In genomic region chr5:170338933-170339779, GRCh38 we compare ENCODE assay signal across 9 cellular contexts. TPM values are rescaled to one million over a fixed set of nuclear protein-coding genes. Genes with fewer than 3 reads are reported as not detected.
DNase-seq lines count a peak whose midpoint lies in the region; ATAC-seq and TF ChIP-seq lines count a peak whose summit lies in the region.
"Had no signal": no experiment of that assay in that cellular context is flagged by ENCODE, and none has a peak within 500 bp of the region (broad histone marks: within the 10 kb centered on the region; RNA-seq: fewer than 3 reads in every experiment).

No MANE protein-coding gene starts in this region.

- no peaks in the 10 kb centered on the region for H3K79me2 ChIP-seq in PC-9 (ENCODE audit: low read depth)

- TF ChIP-seq CTCF in PC-9 (conservative IDR thresholded peaks at IDR 0.05): peak; percentile 49; the same call in 1 of the 2 replicates
- TF ChIP-seq CTCF in lung (IDR thresholded peaks at IDR 0.05; ENCODE audit: control extremely low read depth, extremely low read depth): peak; percentile 89

- no peaks in the 10 kb centered on the region for H4K20me1 ChIP-seq in PC-9 (ENCODE audit: insufficient read depth)

- POLR2A ChIA-PET in PC-9 (lab: Charles Lee; ENCODE audit: unreplicated experiment): no interaction called here

- intact Hi-C loops in PC-9 (cut with micrococcal nuclease; ENCODE audit: unreplicated experiment): no loop called here

- ATAC-seq in GM18519 (IDR thresholded peaks at IDR 0.05; ENCODE audit: low FRiP score, unreplicated experiment) (peak; percentile 81), HG02870 (IDR thresholded peaks at IDR 0.05; ENCODE audit: unreplicated experiment) (peak; percentile 89), lung (ENCODE audit: insufficient read depth, low FRiP score) (no peak), GM19397 (IDR thresholded peaks at IDR 0.05; ENCODE audit: unreplicated experiment) (no peak)

- BruUV-seq in PC-9 (replicated peaks; lab: Mats Ljungman, UMichigan): no TSS peak

- H3F3A ChIP-seq in PC-9 (ENCODE audit: insufficient read depth, low read depth): no peaks in the 10 kb centered on the region

- H2AFZ ChIP-seq in PC-9: no peak overlapping the region

- DNase-seq in PC-9: no peak
- peak; percentile 86 for DNase-seq in activated effector memory CD4-positive, alpha-beta T cell treated with anti-CD3 and anti-CD28 coated beads, Interleukin-2, amount 50 U/mL, for 16 hours
- DNase-seq in lung (ENCODE audit: low spot score): no peak
- DNase-seq in pons (ENCODE audit: low spot score): no peak
- no peak for DNase-seq in LoVo (ENCODE audit: low spot score)

- no peak overlapping the region for H3K4me2 ChIP-seq in PC-9

- H3K27ac ChIP-seq in PC-9: no peak overlapping the region
- H3K27ac ChIP-seq in lung (ENCODE audit: low read depth in 1 of 2, low read length in 1 of 2): no peak overlapping the region
- H3K27ac ChIP-seq: SK-N-MC had no signal

- H3K4me3 ChIP-seq in PC-9 (no peak overlapping the region), lung (no peak overlapping the region)
- H3K4me3 ChIP-seq: SK-N-MC had no signal

- CTCF ChIA-PET in PC-9 (lab: Charles Lee): no interaction called here

- H3K36me3 ChIP-seq in PC-9 (ENCODE audit: low read depth) (no peaks in the 10 kb centered on the region), lung (ENCODE audit: control insufficient read depth in 2 of 2, insufficient read depth in 2 of 2, low read length in 2 of 2) (no peaks in the 10 kb centered on the region)

- H3K4me1 ChIP-seq in PC-9 (replicated peaks; ENCODE audit: insufficient read depth): no peaks in the 10 kb centered on the region
- peaks cover 0 to 4% of the 10 kb centered on the region in 2 donors for H3K4me1 ChIP-seq in lung (ENCODE audit: control insufficient read depth in 2 of 2, insufficient read depth in 2 of 2, low read length in 2 of 2)

- H3K9me2 ChIP-seq in PC-9 (ENCODE audit: insufficient read depth): no peaks in the 10 kb centered on the region

- WGBS in lung, 2 donors: 78 to 86% methylated on average over 4 of the region's 4 CpGs

- H3K27me3 ChIP-seq in PC-9 (ENCODE audit: insufficient read depth, low read depth) (no peaks in the 10 kb centered on the region; the same call in 1 of the 2 replicates), lung (ENCODE audit: control insufficient read depth, insufficient read depth) (no peaks in the 10 kb centered on the region)

- H3K9me3 ChIP-seq in PC-9 (ENCODE audit: insufficient read depth, low read depth): no peaks in the 10 kb centered on the region
- H3K9me3 ChIP-seq in lung (ENCODE audit: control insufficient read depth in 2 of 2, insufficient read depth in 1 of 2, low read length in 1 of 2): no peaks in the 10 kb centered on the region

RNA-seq across cellular contexts. Expression of gene LCP2, which starts 41.6 kb away (rescaled TPM):
- total RNA-seq in PC-9 (2021) (not detected in 2 replicates), lung (10 to 100 TPM; 39.1 to 73.0 TPM)
- polyA plus RNA-seq in lung: 100 to 1,000 TPM in 1 of 2 donors, 10 to 100 TPM in 1; 15.6 to 127 TPM

RNA-seq across cellular contexts. Expression of gene KCNMB1, which starts 50.0 kb away (rescaled TPM):
- total RNA-seq in PC-9 (2021): not detected in 2 replicates
- total RNA-seq in lung: 1 to 10 TPM; 1.4 to 5.2 TPM
- 1 to 10 TPM; 2.1 to 2.5 TPM for polyA plus RNA-seq in lung

Comparison
In these comparisons a context has a peak if more than half of its experiments do, and no peak if none do; other contexts are left out.
1. ATAC-seq: peak in GM18519 (single experiment) and HG02870 (single experiment); none in lung (single experiment) and GM19397 (single experiment).
2. RNA of gene LCP2, which starts 41.6 kb away (total RNA-seq): 39.1 to 73.0 TPM in lung; not detected in PC-9; every median in the first group is over 10 times any median in the second.